8 cellular contexts compared by ENCODE assay signal in the genomic region with DNA sequence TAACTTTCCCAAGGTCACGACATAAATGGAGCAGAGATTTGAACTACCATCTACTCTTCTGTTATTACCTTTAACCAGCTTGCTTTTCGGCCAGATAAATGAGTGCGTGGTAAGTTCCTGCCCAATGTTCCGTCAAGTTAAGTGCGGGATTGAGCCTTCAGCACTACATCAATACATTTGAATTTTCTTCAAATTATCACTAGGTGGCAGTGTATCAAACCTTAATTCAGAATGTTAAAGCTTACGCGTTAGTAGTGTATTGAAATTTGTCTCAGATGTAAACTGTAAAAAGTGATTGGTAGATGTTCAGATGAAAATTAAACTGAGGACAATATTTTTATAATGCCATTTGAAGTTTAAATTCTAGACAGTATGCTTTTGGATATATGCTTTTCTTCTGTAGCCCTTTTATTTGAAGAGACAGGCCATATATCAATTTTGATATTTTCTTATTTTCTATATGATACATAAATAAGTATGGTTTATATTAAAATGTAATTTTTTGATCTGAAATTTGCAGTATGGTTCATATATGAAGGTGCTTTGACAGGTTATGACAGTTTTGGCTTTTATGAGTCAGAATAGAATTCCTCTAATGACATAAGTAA.
DNase-seq lines count a peak whose midpoint lies in the region; ATAC-seq and TF ChIP-seq lines count a peak whose summit lies in the region.

No MANE protein-coding gene starts in this region.

- H3K9me3 ChIP-seq in AG04450 (ENCODE audit: control insufficient read depth, insufficient read depth, low read length) (no peaks in the 10 kb centered on the region), OCI-LY3 (ENCODE audit: insufficient read depth, low read length) (no peaks in the 10 kb centered on the region), neuronal stem cell (replicated peaks in 1 of 2; ENCODE audit: control insufficient read depth in 2 of 2, insufficient read depth in 1 of 2, low read depth in 1 of 2, low read length in 2 of 2) (no peaks in the 10 kb centered on the region)

- H3K27ac ChIP-seq in AG04450 (ENCODE audit: low read depth, low read length) (no peak overlapping the region), HL-60 (replicated peaks) (no peak overlapping the region), OCI-LY3 (ENCODE audit: low read length) (no peak overlapping the region), neuronal stem cell (replicated peaks; ENCODE audit: low read length) (no peak overlapping the region)

- ATAC-seq in GM18508 (IDR thresholded peaks at IDR 0.05; ENCODE audit: insufficient read depth, unreplicated experiment), result peak; percentile 77

- no peak overlapping the region for H2BK5ac ChIP-seq in neuronal stem cell (ENCODE audit: low read length)

- no peaks in the 10 kb centered on the region for H3K27me3 ChIP-seq in AG04450 (ENCODE audit: control insufficient read depth, insufficient read depth, low read length)
- peaks cover 11% of the 10 kb centered on the region for H3K27me3 ChIP-seq in HL-60 (ENCODE audit: insufficient read depth, poor library complexity, severe bottlenecking)
- H3K27me3 ChIP-seq in OCI-LY3 (ENCODE audit: low read depth, low read length), result peaks cover 8% of the 10 kb centered on the region; the same call in 1 of the 2 replicates
- no peaks in the 10 kb centered on the region for H3K27me3 ChIP-seq in neuronal stem cell (ENCODE audit: control insufficient read depth in 3 of 3, insufficient read depth in 3 of 3, low read depth in 1 of 3, low read length in 3 of 3)

- H3K9me3 Mint-ChIP-seq in endothelial cell (ENCODE audit: unreplicated experiment), result no peaks in the 10 kb centered on the region
- no peaks in the 10 kb centered on the region for H3K9me3 Mint-ChIP-seq in activated T-helper 2 cell treated with anti-CD3 and anti-CD28 coated beads, Interferon-gamma antibody, Interleukin-2, Interleukin-4, amounts not matched to agents 10 μg/mL and 5 μg/mL and 100 μg/mL, durations not matched to agents 14 hours and 24 hours and 36 hours

- H3K4me3 ChIP-seq in AG04450 (ENCODE audit: low read depth, low read length), result no peak overlapping the region
- H3K4me3 ChIP-seq in HL-60 (replicated peaks; ENCODE audit: insufficient read depth, low read length), result no peak overlapping the region
- H3K4me3 ChIP-seq in OCI-LY3 (ENCODE audit: low read length), result no peak overlapping the region
- H3K4me3 ChIP-seq in neuronal stem cell (ENCODE audit: low read length in 2 of 2), result no peak overlapping the region

- no peak overlapping the region for H3K23ac ChIP-seq in neuronal stem cell (ENCODE audit: low read depth, low read length, poor library complexity)

- H3K27me3 Mint-ChIP-seq in endothelial cell (ENCODE audit: unreplicated experiment), result peaks cover 2% of the 10 kb centered on the region
- no peaks in the 10 kb centered on the region for H3K27me3 Mint-ChIP-seq in activated T-helper 2 cell treated with anti-CD3 and anti-CD28 coated beads, Interferon-gamma antibody, Interleukin-2, Interleukin-4, amounts not matched to agents 10 μg/mL and 5 μg/mL and 100 μg/mL, durations not matched to agents 14 hours and 24 hours and 36 hours (ENCODE audit: low read depth)

- DNase-seq in AG04450 (ENCODE audit: low read depth, low spot score) (no peak), HL-60 (ENCODE audit: low read depth in 1 of 2, low spot score in 1 of 2) (peak; percentile 8 to 25), endothelial cell (ENCODE audit: low spot score) (no peak), neuronal stem cell (ENCODE audit: low spot score) (peak; percentile 11), activated T-cell treated with anti-CD3 and anti-CD28 coated beads for 4 hours (no peak)
- DNase-seq in activated T-helper 2 cell treated with anti-CD3 and anti-CD28 coated beads, Interferon-gamma antibody, Interleukin-2, Interleukin-4, amounts not matched to agents 10 μg/mL and 5 μg/mL and 100 μg/mL, durations not matched to agents 14 hours and 24 hours and 36 hours (ENCODE audit: low spot score), result no peak

- POLR2A ChIA-PET in AG04450 (lab: Yijun Ruan, JAX), result no interaction called here

- H3K9ac ChIP-seq in OCI-LY3 (ENCODE audit: low read length), result no peak overlapping the region
- H3K9ac ChIP-seq in neuronal stem cell (ENCODE audit: low read depth, low read length, poor library complexity), result no peak overlapping the region

- no peaks in the 10 kb centered on the region for H3K4me1 Mint-ChIP-seq in endothelial cell (ENCODE audit: unreplicated experiment)
- H3K4me1 Mint-ChIP-seq in activated T-helper 2 cell treated with anti-CD3 and anti-CD28 coated beads, Interferon-gamma antibody, Interleukin-2, Interleukin-4, amounts not matched to agents 10 μg/mL and 5 μg/mL and 100 μg/mL, durations not matched to agents 14 hours and 24 hours and 36 hours (ENCODE audit: low read depth), result no peaks in the 10 kb centered on the region

- TF ChIP-seq CTCF in AG04450 (IDR thresholded peaks at IDR 0.05; ENCODE audit: low read depth, low read length) (peak; percentile 40), HL-60 (IDR thresholded peaks at IDR 0.05; ENCODE audit: insufficient read depth, low read length) (peak; percentile 47), OCI-LY3 (IDR thresholded peaks at IDR 0.05; ENCODE audit: low read depth, low read length) (peak; percentile 62), endothelial cell (IDR thresholded peaks at IDR 0.05; ENCODE audit: unreplicated experiment) (peak; percentile 79)

- no peak overlapping the region for H3K27ac Mint-ChIP-seq in endothelial cell (ENCODE audit: unreplicated experiment)
- no peak overlapping the region for H3K27ac Mint-ChIP-seq in activated T-helper 2 cell treated with anti-CD3 and anti-CD28 coated beads, Interferon-gamma antibody, Interleukin-2, Interleukin-4, amounts not matched to agents 10 μg/mL and 5 μg/mL and 100 μg/mL, durations not matched to agents 14 hours and 24 hours and 36 hours

- no peak overlapping the region for H2BK15ac ChIP-seq in neuronal stem cell (ENCODE audit: low read length)

- H3K4me2 ChIP-seq in OCI-LY3 (ENCODE audit: low read length), result no peak overlapping the region
- no peak overlapping the region for H3K4me2 ChIP-seq in neuronal stem cell (ENCODE audit: insufficient read depth, low read length, poor library complexity, severe bottlenecking)

- CTCF ChIA-PET in AG04450 (lab: Charles Lee), result interaction anchor here (0.6 to 3.5 kb wide), 17 partner anchors 10 to 970 kb away, joined by 3 to 73 read pairs (median 4); no protein-coding TSS in a partner anchor

- no peaks in the 10 kb centered on the region for H3K36me3 ChIP-seq in OCI-LY3 (replicated peaks; ENCODE audit: low read depth, low read length)
- H3K36me3 ChIP-seq in neuronal stem cell (replicated peaks in 1 of 2; ENCODE audit: control insufficient read depth in 2 of 2, insufficient read depth in 2 of 2, low read length in 2 of 2), result no peaks in the 10 kb centered on the region

- H3K18ac ChIP-seq in neuronal stem cell (ENCODE audit: low read length), result no peak overlapping the region

- no peak overlapping the region for H4K91ac ChIP-seq in neuronal stem cell (ENCODE audit: low read depth, low read length, poor library complexity)

- H4K8ac ChIP-seq in neuronal stem cell (ENCODE audit: low read depth, low read length), result no peak overlapping the region

- H2AFZ ChIP-seq in OCI-LY3 (ENCODE audit: low read depth, low read length) (no peak overlapping the region), neuronal stem cell (ENCODE audit: low read length) (no peak overlapping the region)

- H3K36me3 Mint-ChIP-seq in endothelial cell (ENCODE audit: low read depth, unreplicated experiment), result no peaks in the 10 kb centered on the region
- H3K36me3 Mint-ChIP-seq in activated T-helper 2 cell treated with anti-CD3 and anti-CD28 coated beads, Interferon-gamma antibody, Interleukin-2, Interleukin-4, amounts not matched to agents 10 μg/mL and 5 μg/mL and 100 μg/mL, durations not matched to agents 14 hours and 24 hours and 36 hours (ENCODE audit: low read depth), result no peaks in the 10 kb centered on the region

- no peak overlapping the region for H3K14ac ChIP-seq in neuronal stem cell (ENCODE audit: low read length)

- no peak overlapping the region for H3K4ac ChIP-seq in neuronal stem cell (ENCODE audit: low read length)

- no CpG with 5 or more reads among the region's 7 CpGs for WGBS in neuronal stem cell (ENCODE audit: extremely low coverage in 2 of 2, insufficient read length in 2 of 2, insufficient replicate concordance in 1 of 2), 2 donors

- no peaks in the 10 kb centered on the region for H4K20me1 ChIP-seq in OCI-LY3 (ENCODE audit: insufficient read depth, low read length)

- H3K4me3 Mint-ChIP-seq in endothelial cell (ENCODE audit: unreplicated experiment), result no peak overlapping the region
- no peak overlapping the region for H3K4me3 Mint-ChIP-seq in activated T-helper 2 cell treated with anti-CD3 and anti-CD28 coated beads, Interferon-gamma antibody, Interleukin-2, Interleukin-4, amounts not matched to agents 10 μg/mL and 5 μg/mL and 100 μg/mL, durations not matched to agents 14 hours and 24 hours and 36 hours (ENCODE audit: low read depth)

- no peaks in the 10 kb centered on the region for H3K79me1 ChIP-seq in neuronal stem cell (ENCODE audit: low read depth, low read length)

- H2BK120ac ChIP-seq in neuronal stem cell (ENCODE audit: low read depth, low read length), result no peak overlapping the region

- H2BK12ac ChIP-seq in neuronal stem cell (ENCODE audit: low read length), result no peak overlapping the region

- H3K4me1 ChIP-seq in OCI-LY3 (ENCODE audit: low read length) (no peaks in the 10 kb centered on the region), neuronal stem cell (ENCODE audit: control insufficient read depth in 2 of 2, insufficient read depth in 1 of 2, low read depth in 1 of 2, low read length in 2 of 2) (no peaks in the 10 kb centered on the region)

- no peak overlapping the region for H2AK5ac ChIP-seq in neuronal stem cell (ENCODE audit: low read depth, low read length)

- intact Hi-C loops in activated T-helper 2 cell treated with anti-CD3 and anti-CD28 coated beads, Interferon-gamma antibody, Interleukin-2, Interleukin-4, amounts not matched to agents 10 μg/mL and 5 μg/mL and 100 μg/mL, durations not matched to agents 14 hours and 24 hours and 36 hours (cut with micrococcal nuclease), result loop anchor here (5.0 kb wide), 1 partner anchor 956 kb away; no protein-coding TSS in a partner anchor

- H3K79me2 ChIP-seq in OCI-LY3 (ENCODE audit: low read length), result no peaks in the 10 kb centered on the region

Comparison
In these comparisons a context has a peak if more than half of its experiments do, and no peak if none do; other contexts are left out.
1. DNase-seq: peak in HL-60 (2 of 2) and neuronal stem cell (single experiment); none in AG04450 (single experiment), endothelial cell (single experiment), activated T-helper 2 cell treated with anti-CD3 and anti-CD28 coated beads, Interferon-gamma antibody, Interleukin-2, Interleukin-4, amounts not matched to agents 10 μg/mL and 5 μg/mL and 100 μg/mL, durations not matched to agents 14 hours and 24 hours and 36 hours (single experiment) and activated T-cell treated with anti-CD3 and anti-CD28 coated beads for 4 hours (single experiment).
2. Peak in every context shown above with its lines, with median percentiles within 50 percentile points of each other: CTCF ChIP-seq.